In genomic region chr16:10530685-10531084, GRCh38 we compare ENCODE assay signal across 30 cellular contexts. TPM values are rescaled to one million over a fixed set of nuclear protein-coding genes. Genes with fewer than 3 reads are reported as not detected.
"Had no signal": no experiment of that assay in that cellular context is flagged by ENCODE, and none has a peak within 500 bp of the region (broad histone marks: within the 10 kb centered on the region; RNA-seq: fewer than 3 reads in every experiment).

No MANE protein-coding gene starts in this region.

- H3K36me3 ChIP-seq: brain microvascular endothelial cell had no signal

- DNase-seq: activated B cell treated with CpG ODN at 0.5 μM for 24 hours; activated CD4-positive, alpha-beta memory T cell treated with anti-CD3 and anti-CD28 coated beads for 36 hours; activated CD4-positive, alpha-beta T cell treated with anti-CD3 and anti-CD28 coated beads for 48 hours; activated CD4-positive, alpha-beta T cell treated with anti-CD3 and anti-CD28 coated beads, Interleukin-2, amount 50 U/mL, for 1 hour; activated CD8-positive, alpha-beta memory T cell treated with anti-CD3 and anti-CD28 coated beads, Interleukin-2, amount 10 ng/mL, durations not matched to agents 7 days and 5 days; activated CD8-positive, alpha-beta memory T cell treated with anti-CD3 and anti-CD28 coated beads, Interleukin-2, amount 50 U/mL, for 4 hours; activated CD8-positive, alpha-beta T cell treated with anti-CD3 and anti-CD28 coated beads, Interleukin-2, amount 10 ng/mL, durations not matched to agents 7 days and 5 days; activated gamma-delta T cell treated with Interleukin-2 at 50 U/mL for 16 hours; activated naive CD4-positive, alpha-beta T cell treated with anti-CD3 and anti-CD28 coated beads, Interleukin-2, amount 50 U/mL, for 16 hours; activated naive CD4-positive, alpha-beta T cell treated with Interleukin-2 at 50 U/mL for 16 hours; activated T-cell treated with anti-CD3 and anti-CD28 coated beads, Interleukin-2, amount 50 U/mL, for 1 hour; activated T-cell treated with anti-CD3 and anti-CD28 coated beads, Interleukin-2, amount 50 U/mL, for 72 hours; amniotic stem cell; anterior cingulate cortex; brain microvascular endothelial cell; caudate nucleus; cortex of kidney; dermis blood vessel endothelial cell; effector CD4-positive, alpha-beta T cell; effector memory CD8-positive, alpha-beta T cell; erythroblast; esophagus squamous epithelium; foreskin melanocyte; T-helper 1 cell; T-helper 17 cell; T1000; WERI-Rb-1 had no signal

- H3K27me3 ChIP-seq: brain microvascular endothelial cell, esophagus squamous epithelium, gastroesophageal sphincter had no signal

- H3K27ac ChIP-seq: brain microvascular endothelial cell, esophagus squamous epithelium, gastroesophageal sphincter, WERI-Rb-1 had no signal

- H3K4me1 ChIP-seq: gastroesophageal sphincter had no signal

- H3K4me3 ChIP-seq: esophagus squamous epithelium, gastroesophageal sphincter had no signal

- ATAC-seq: activated CD4-positive, CD25-positive, alpha-beta regulatory T cell treated with anti-CD3 and anti-CD28 coated beads, Interleukin-2, amount 50 U/mL, for 24 hours; activated CD8-positive, alpha-beta memory T cell treated with anti-CD3 and anti-CD28 coated beads, Interleukin-2, amount 10 ng/mL, durations not matched to agents 7 days and 5 days; activated CD8-positive, alpha-beta T cell treated with anti-CD3 and anti-CD28 coated beads, Interleukin-2, amount 10 ng/mL, durations not matched to agents 7 days and 5 days; activated T-cell treated with anti-CD3 and anti-CD28 coated beads, Interleukin-2, amount 50 U/mL, for 72 hours; effector memory CD8-positive, alpha-beta T cell; gastroesophageal sphincter; T-helper 17 cell had no signal

- H3K9me3 ChIP-seq: esophagus squamous epithelium, gastroesophageal sphincter had no signal

RNA-seq across cellular contexts. Expression of gene EMP2, which starts 49.7 kb away (rescaled TPM):
- total RNA-seq: activated B cell treated with CpG ODN at 0.5 μM for 24 hours; activated CD4-positive, alpha-beta memory T cell treated with anti-CD3 and anti-CD28 coated beads for 36 hours; activated CD8-positive, alpha-beta memory T cell treated with anti-CD3 and anti-CD28 coated beads for 36 hours; activated CD8-positive, alpha-beta memory T cell treated with anti-CD3 and anti-CD28 coated beads, Interleukin-2, amount 10 ng/mL, durations not matched to agents 7 days and 5 days; activated CD8-positive, alpha-beta T cell treated with anti-CD3 and anti-CD28 coated beads, Interleukin-2, amount 10 ng/mL, durations not matched to agents 7 days and 5 days; T-helper 17 cell had no signal
